ENCODE assay signal across 16 cellular contexts in the genomic region with DNA sequence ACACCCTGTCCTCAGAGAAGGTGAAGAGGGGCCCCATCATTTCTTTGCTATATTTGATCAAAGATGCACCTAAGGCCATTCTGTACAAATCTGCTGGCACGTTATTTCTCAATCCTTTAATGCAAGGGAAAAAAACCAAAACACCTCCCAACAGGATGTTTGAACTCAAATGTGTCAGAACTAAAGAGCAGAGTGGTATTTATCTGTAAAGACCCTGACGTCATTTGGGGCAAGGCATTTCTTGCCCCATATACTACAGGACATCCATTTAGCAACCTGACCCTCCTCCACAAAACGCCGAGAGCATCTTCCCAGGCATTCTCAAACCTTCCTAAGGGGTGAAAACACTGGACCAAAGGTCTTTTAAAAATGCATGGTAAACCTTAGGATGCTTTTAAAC. TPM values are rescaled to one million over a fixed set of nuclear protein-coding genes. Genes with fewer than 3 reads are reported as not detected.
A peak's percentile ranks its signal among the peaks of the same experiment; 100 is the strongest.
DNase-seq lines count a peak whose midpoint lies in the region; ATAC-seq, FAIRE-seq and TF ChIP-seq lines count a peak whose summit lies in the region.
"Had no signal": no experiment of that assay in that cellular context is flagged by ENCODE, and none has a peak within 500 bp of the region (broad histone marks: within the 10 kb centered on the region; RNA-seq: fewer than 3 reads in every experiment).

No MANE protein-coding gene starts in this region.

- H3K14ac ChIP-seq in IMR-90 (replicated peaks; ENCODE audit: low read depth, low read length) = no peak overlapping the region

- no peak for TF ChIP-seq POLR2A in IMR-90 (IDR thresholded peaks at IDR 0.05; ENCODE audit: low read depth, low read length)

- no peak overlapping the region for H3K4me3 Mint-ChIP-seq in natural killer cell

- no peak overlapping the region for H2AK9ac ChIP-seq in IMR-90 (replicated peaks; ENCODE audit: low read depth, low read length, poor library complexity)

- no peak overlapping the region for H3K23ac ChIP-seq in IMR-90 (ENCODE audit: low read depth, low read length)

- no peak for TF ChIP-seq RAD21 in IMR-90 (IDR thresholded peaks at IDR 0.05; ENCODE audit: low read length)

- no peak overlapping the region for H3K56ac ChIP-seq in IMR-90 (ENCODE audit: extremely low read depth, insufficient read depth, low read length)

- H2BK15ac ChIP-seq in IMR-90 (ENCODE audit: low read depth, low read length) = no peak overlapping the region

- H3K36me3 Mint-ChIP-seq in natural killer cell = peaks cover 5% of the 10 kb centered on the region

- H2AFZ ChIP-seq in IMR-90 (replicated peaks; ENCODE audit: low read length, poor library complexity) = no peak overlapping the region

- no peaks in the 10 kb centered on the region for H3K27me3 Mint-ChIP-seq in natural killer cell (ENCODE audit: low read depth in 2 of 2)

- peaks cover 8% of the 10 kb centered on the region for H3K9me1 ChIP-seq in IMR-90 (ENCODE audit: insufficient read depth, low read length)

- no peak overlapping the region for H3K4me2 ChIP-seq in IMR-90 (ENCODE audit: low read depth, low read length)

- peaks cover 53 to 70% of the 10 kb centered on the region in 2 experiments for H3K79me1 ChIP-seq in IMR-90 (ENCODE audit: low read depth in 1 of 2, low read length in 2 of 2)

- intact Hi-C loops in IMR-90 (cut with micrococcal nuclease) = no loop called here
- intact Hi-C loops in natural killer cell (cut with micrococcal nuclease) = no loop called here

- H3K4me3 ChIP-seq in AG04450 (ENCODE audit: low read depth, low read length) = no peak overlapping the region
- no peak overlapping the region for H3K4me3 ChIP-seq in IMR-90 (ENCODE audit: insufficient read depth, low read depth, low read length)
- H3K4me3 ChIP-seq: esophagus muscularis mucosa, ovary had no signal

- H3K4ac ChIP-seq in IMR-90 (ENCODE audit: low read depth, low read length) = 0 out of 2 replicates have a peak overlapping the region, but pooled peaks have one; percentile 25

- no peak overlapping the region for H3K9ac ChIP-seq in IMR-90 (ENCODE audit: low read depth, low read length)

- H4K5ac ChIP-seq in IMR-90 (ENCODE audit: low read depth, low read length) = 0 out of 2 replicates have a peak overlapping the region, but pooled peaks have one; percentile 10

- no peak overlapping the region for H2BK20ac ChIP-seq in IMR-90 (ENCODE audit: low read depth, low read length)

- H3K27ac Mint-ChIP-seq in natural killer cell = peak overlapping the region; percentile 87 to 91

- no peaks in the 10 kb centered on the region for H4K20me1 ChIP-seq in IMR-90 (ENCODE audit: insufficient read depth, low read length)

- H3K4me1 ChIP-seq in IMR-90 (ENCODE audit: control insufficient read depth, insufficient read depth, low read length) = peaks cover 14% of the 10 kb centered on the region

- peaks cover 22% of the 10 kb centered on the region for H3K36me3 ChIP-seq in IMR-90 (ENCODE audit: control insufficient read depth, insufficient read depth, low read length)
- H3K36me3 ChIP-seq: ovary had no signal

- H3K9me3 ChIP-seq in AG04450 (ENCODE audit: control insufficient read depth, insufficient read depth, low read length) = no peaks in the 10 kb centered on the region
- H3K9me3 ChIP-seq in IMR-90 (ENCODE audit: control insufficient read depth, insufficient read depth, low read length) = no peaks in the 10 kb centered on the region
- H3K9me3 ChIP-seq: esophagus muscularis mucosa, ovary had no signal

- peak overlapping the region in 1 of 2 experiments; percentile 24; a peak in 1 of 4 replicates for H4K8ac ChIP-seq in IMR-90 (ENCODE audit: low read depth in 2 of 2, low read length in 2 of 2)

- no TSS peak for BruUV-seq in IMR-90 (replicated peaks; lab: Mats Ljungman, UMichigan)

- dilution Hi-C loops in IMR-90 (cut with HindIII; ENCODE audit: low sequenced_read_pairs, unreplicated experiment) = no loop called here

- ATAC-seq in IMR-90 (ENCODE audit: low read depth) (no peak), natural killer cell (peak; percentile 78 to 97 (median 96)), GM21447 (IDR thresholded peaks at IDR 0.05; ENCODE audit: unreplicated experiment) (no peak)
- ATAC-seq: activated CD4-positive, CD25-positive, alpha-beta regulatory T cell treated with anti-CD3 and anti-CD28 coated beads, Interleukin-2, amount 50 U/mL, for 24 hours; left colon had no signal

- no CpG with 5 or more reads among the region's 4 CpGs for WGBS in IMR-90 (ENCODE audit: extremely low coverage in 2 of 2, insufficient read length in 1 of 2), 2 experiments

- H3K4me1 Mint-ChIP-seq in natural killer cell = peaks cover 29 to 31% of the 10 kb centered on the region in 2 donors

- FAIRE-seq in RCC 7860 (lab: Jason Lieb, UNC) = no peak

- POLR2A ChIA-PET in AG04450 (lab: Yijun Ruan, JAX) (no interaction called here), IMR-90 (lab: Charles Lee; ENCODE audit: unreplicated experiment) (no interaction called here)

- CTCF ChIA-PET in AG04450 (lab: Charles Lee) (interaction anchor here (0.6 to 1.8 kb wide), 3 partner anchors 32 to 315 kb away, joined by 3 to 6 read pairs (median 5); no protein-coding TSS in a partner anchor), IMR-90 (lab: Yijun Ruan, JAX) (interaction anchor here (0.6 kb wide), 1 partner anchor 33 kb away, joined by 4 read pairs; no protein-coding TSS in a partner anchor)

- H3K27me3 ChIP-seq in AG04450 (ENCODE audit: control insufficient read depth, insufficient read depth, low read length) (no peaks in the 10 kb centered on the region), IMR-90 (ENCODE audit: control insufficient read depth, insufficient read depth, low read length) (no peaks in the 10 kb centered on the region)
- H3K27me3 ChIP-seq: esophagus muscularis mucosa, ovary had no signal

- in situ Hi-C loops in IMR-90 (cut with MboI; ENCODE audit: low sequenced_read_pairs) = no loop called here

- H4K91ac ChIP-seq in IMR-90 (ENCODE audit: insufficient read depth, low read depth, low read length) = no peak overlapping the region

- DNase-seq in AG04450 (ENCODE audit: low read depth, low spot score) = no peak
- peak; percentile 67 for DNase-seq in IMR-90
- peak; percentile 98 for DNase-seq in amniotic epithelial cell (ENCODE audit: low read depth)
- DNase-seq in natural killer cell = no peak
- DNase-seq in RCC 7860 (ENCODE audit: low spot score) = no peak
- no peak for DNase-seq in GM19240 (ENCODE audit: insufficient read length, low spot score)
- DNase-seq in NCI-H2029 (lab: John Stamatoyannopoulos, UW) = no peak
- DNase-seq: activated T-cell treated with anti-CD3 and anti-CD28 coated beads, Interleukin-2, amount 50 U/mL, for 1 hour; AML-193; left colon; NCI-H1105 treated with DMSO at 0.1 percent for 48 hours; ovary; RPMI8226 had no signal

- H3K27ac ChIP-seq in AG04450 (ENCODE audit: low read depth, low read length) (peak overlapping the region; percentile 31), IMR-90 (ENCODE audit: insufficient read depth, low read length) (peak overlapping the region; percentile 1; the same call in 1 of the 2 replicates)
- H3K27ac ChIP-seq: ovary had no signal

- no peak overlapping the region for H3K18ac ChIP-seq in IMR-90 (ENCODE audit: low read depth, low read length)

- no peaks in the 10 kb centered on the region for H3K9me3 Mint-ChIP-seq in natural killer cell

- TF ChIP-seq CTCF in AG04450 (IDR thresholded peaks at IDR 0.05; ENCODE audit: low read depth, low read length) (no peak), IMR-90 (conservative IDR thresholded peaks at IDR 0.05; ENCODE audit: low read depth, low read length) (no peak), natural killer cell (IDR thresholded peaks at IDR 0.05) (no peak)

- H2BK5ac ChIP-seq in IMR-90 (ENCODE audit: low read depth, low read length, poor library complexity, severe bottlenecking) = peak overlapping the region; percentile 25

- no peak overlapping the region for H2BK120ac ChIP-seq in IMR-90 (ENCODE audit: low read depth, low read length)

- H2AK5ac ChIP-seq in IMR-90 (ENCODE audit: low read depth, low read length) = no peak overlapping the region; the same call in 1 of the 2 replicates

TF ChIP-seq in IMR-90, 13 proteins besides CTCF, POLR2A, EP300 and RAD21:
- TF ChIP-seq CHD1 (IDR thresholded peaks at IDR 0.05; ENCODE audit: low read depth, low read length) (no peak), CEBPB (IDR thresholded peaks at IDR 0.05; ENCODE audit: low read depth, low read length) (0 out of 2 replicates have a peak, but pooled peaks have one; percentile 7)

RNA-seq across cellular contexts. Expression of a gene that starts 50.8 kb away (rescaled TPM):
- polyA plus RNA-seq in AG04450 (2011; rRNA removed) (20.3 and 23.1 TPM in 2 replicates), IMR-90 (2012; rRNA removed) (28.2 and 28.3 TPM in 2 replicates)
- polyA minus RNA-seq in AG04450 (2011; rRNA and poly(A)+ RNA removed) = 30.3 and 30.6 TPM in 2 replicates
- total RNA-seq in IMR-90 (2012; rRNA removed) (23.6 and 24.0 TPM in 2 replicates), natural killer cell (10 to 100 TPM; 57.6 to 72.6 (median 69.8) TPM)
- 12.6 and 14.1 TPM in 2 replicates for polyA plus RNA-seq in IMR-90 (2012; cell fraction: cytosol; rRNA removed)
- 43.6 and 72.5 TPM in 2 replicates for polyA plus RNA-seq in IMR-90 (2012; cell fraction: nucleus; rRNA removed; ENCODE audit: low replicate concordance)

Comparison
In these comparisons a context has a peak if more than half of its experiments do, and no peak if none do; other contexts are left out.
1. DNase-seq: peak in IMR-90 (single experiment) and amniotic epithelial cell (single experiment); none in AG04450 (single experiment), natural killer cell (single experiment), RCC 7860 (single experiment), GM19240 (single experiment) and NCI-H2029 (single experiment).
2. ATAC-seq: peak in natural killer cell (3 of 3); none in IMR-90 (single experiment) and GM21447 (single experiment).